ENCODE assay signal across 1 cellular context in genomic region chr6:44257007-44257752, GRCh38.
TF ChIP-seq lines count a peak whose summit lies in the region.

Gene SLC35B2, minus strand, starts transcription at chr6:44257528. Its CDS starts 118 bp downstream, at chr6:44257410.

TF ChIP-seq in GM12878, 131 proteins besides CTCF, POLR2A, EP300 and RAD21 (continued from another document and continues in another):
- no peak for TF ChIP-seq E4F1 (IDR thresholded peaks at IDR 0.05; ENCODE audit: borderline replicate concordance, partially characterized antibody)
- TF ChIP-seq MLLT1 (IDR thresholded peaks at IDR 0.05): peak; percentile 66; the same call in 1 of the 2 replicates
- TF ChIP-seq ZNF592 (IDR thresholded peaks at IDR 0.05): peak; percentile 71; the same call in 1 of the 2 replicates
- TF ChIP-seq CHD4 (IDR thresholded peaks at IDR 0.05): no peak
- TF ChIP-seq JUNB (IDR thresholded peaks at IDR 0.05): no peak
- peak; percentile 95 for TF ChIP-seq USF2 (IDR thresholded peaks at IDR 0.05; ENCODE audit: borderline replicate concordance, low read depth, low read length)
- no peak for TF ChIP-seq BRCA1 (IDR thresholded peaks at IDR 0.05; ENCODE audit: low read depth, low read length)
- no peak for TF ChIP-seq CEBPB (IDR thresholded peaks at IDR 0.05; ENCODE audit: borderline replicate concordance in 1 of 2, low read depth in 2 of 2, low read length in 2 of 2)
- TF ChIP-seq MXI1 (IDR thresholded peaks at IDR 0.05; ENCODE audit: low read depth, low read length): peak; percentile 66; the same call in 1 of the 2 replicates
- TF ChIP-seq ZNF274 (IDR thresholded peaks at IDR 0.05; ENCODE audit: insufficient read depth, insufficient read length): no peak
- TF ChIP-seq STAT3 (IDR thresholded peaks at IDR 0.05; ENCODE audit: low read depth, low read length): no peak
- 0 out of 2 replicates have a peak, but pooled peaks have one; percentile 20 for TF ChIP-seq CBFB (IDR thresholded peaks at IDR 0.05; ENCODE audit: low read depth)
- peak; percentile 79 for TF ChIP-seq SIN3A (IDR thresholded peaks at IDR 0.05; ENCODE audit: low read depth, low read length)
- no peak for TF ChIP-seq CREB1 (IDR thresholded peaks at IDR 0.05; ENCODE audit: low read depth)
- TF ChIP-seq REST (IDR thresholded peaks at IDR 0.05; ENCODE audit: low read depth, low read length): no peak
- TF ChIP-seq POLR2AphosphoS2 (IDR thresholded peaks at IDR 0.05; ENCODE audit: low read depth, low read length): no peak; the same call in 1 of the 2 replicates
- TF ChIP-seq SREBF2 (IDR thresholded peaks at IDR 0.05; ENCODE audit: low read length): no peak
- no peak for TF ChIP-seq WRNIP1 (IDR thresholded peaks at IDR 0.05; ENCODE audit: borderline replicate concordance, low read depth, low read length)
- no peak for TF ChIP-seq ATF2 (IDR thresholded peaks at IDR 0.05; ENCODE audit: low read length)
- TF ChIP-seq BHLHE40 (IDR thresholded peaks at IDR 0.05; ENCODE audit: borderline replicate concordance in 1 of 2, low read depth in 2 of 2, low read length in 1 of 2): peak; percentile 94 to 99
- peak; percentile 87 for TF ChIP-seq SMARCA5 (IDR thresholded peaks at IDR 0.05)
- TF ChIP-seq SREBF1 (IDR thresholded peaks at IDR 0.05; ENCODE audit: low read length): no peak
- peak; percentile 34; the same call in 1 of the 2 replicates for TF ChIP-seq NR2C1 (IDR thresholded peaks at IDR 0.05)
- TF ChIP-seq IRF5 (IDR thresholded peaks at IDR 0.05; ENCODE audit: borderline replicate concordance): no peak
- TF ChIP-seq JUND (IDR thresholded peaks at IDR 0.05; ENCODE audit: low read depth, low read length): no peak
- no peak for TF ChIP-seq MTA3 (IDR thresholded peaks at IDR 0.05; ENCODE audit: borderline replicate concordance, low read length)
- no peak for TF ChIP-seq CBX3 (IDR thresholded peaks at IDR 0.05; ENCODE audit: borderline replicate concordance, low read depth)
- TF ChIP-seq FOXK2 (IDR thresholded peaks at IDR 0.05): no peak
- TF ChIP-seq RUNX3 (IDR thresholded peaks at IDR 0.05; ENCODE audit: low read length): no peak
- peak; percentile 53; the same call in 1 of the 2 replicates for TF ChIP-seq GATAD2B (conservative IDR thresholded peaks at IDR 0.05; ENCODE audit: low read depth)
- peak; percentile 7; the same call in 1 of the 2 replicates for TF ChIP-seq HCFC1 (IDR thresholded peaks at IDR 0.05; ENCODE audit: low read length)
- TF ChIP-seq ZNF687 (IDR thresholded peaks at IDR 0.05): peak; percentile 6
- peak; percentile 95 for TF ChIP-seq ATF3 (IDR thresholded peaks at IDR 0.05; ENCODE audit: borderline replicate concordance, extremely low read depth, low read depth, low read length)
